1 cellular context compared by ENCODE assay signal in genomic region chr2:190867182-190867581, GRCh38.
TF ChIP-seq lines count a peak whose summit lies in the region.

No MANE protein-coding gene starts in this region.

TF ChIP-seq in IMR-90, 13 proteins besides CTCF, POLR2A, EP300 and RAD21 (continued from another document):
- TF ChIP-seq RCOR1 (IDR thresholded peaks at IDR 0.05; ENCODE audit: insufficient replicate concordance, low read length), result no peak
TF ChIP-seq in IMR-90: peak in this region for 0.
